Comparison of ENCODE assay signal across 37 cellular contexts in the genomic region with DNA sequence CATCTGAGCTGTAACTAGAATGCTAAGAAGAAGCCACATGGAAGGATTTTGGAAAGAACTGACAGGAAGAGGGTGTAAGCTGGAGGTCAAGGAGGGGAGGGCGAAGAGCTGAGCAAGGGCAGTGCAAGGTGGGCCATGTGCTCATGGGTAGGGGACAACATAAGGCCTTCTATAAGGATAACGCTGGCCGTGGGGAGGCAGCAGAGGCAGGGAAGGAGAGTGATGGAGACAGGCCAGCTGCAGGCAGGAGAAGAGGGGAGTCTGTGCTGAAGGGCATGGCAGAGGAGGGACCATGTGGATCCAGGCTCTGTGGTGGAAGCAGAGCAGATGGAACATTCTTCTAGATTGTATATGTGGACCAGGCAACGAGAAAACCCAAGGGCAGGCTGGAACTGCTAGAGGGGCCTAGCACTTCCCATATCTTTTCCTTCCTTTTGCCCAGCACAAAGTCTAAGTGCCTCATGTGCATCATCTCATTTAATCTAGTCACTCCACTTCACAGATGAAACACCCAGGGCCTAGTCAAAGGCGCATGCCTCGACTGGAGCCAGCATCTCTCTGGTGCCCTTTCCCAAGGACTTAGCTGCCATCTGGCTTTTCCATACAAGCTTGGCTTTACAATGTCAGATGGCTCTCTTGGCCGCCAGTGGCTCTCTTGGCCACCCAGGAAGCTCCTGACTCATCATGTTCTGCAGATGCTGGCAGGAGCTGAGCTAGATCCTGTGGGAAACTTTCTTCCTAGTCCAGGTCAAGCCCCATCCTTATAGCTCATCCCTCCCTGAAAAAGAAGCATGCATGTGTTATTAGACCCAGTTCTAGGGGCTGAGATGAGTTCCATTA. TPM values are rescaled to one million over a fixed set of nuclear protein-coding genes. Genes with fewer than 3 reads are reported as not detected.
DNase-seq lines count a peak whose midpoint lies in the region; ATAC-seq and TF ChIP-seq lines count a peak whose summit lies in the region.
"Had no signal": no experiment of that assay in that cellular context is flagged by ENCODE, and none has a peak within 500 bp of the region (broad histone marks: within the 10 kb centered on the region; RNA-seq: fewer than 3 reads in every experiment).

No MANE protein-coding gene starts in this region.

- intact Hi-C loops in natural killer cell (cut with micrococcal nuclease) = no loop called here

- H3K27me3 Mint-ChIP-seq in T-helper 17 cell = peaks cover 20% of the 10 kb centered on the region
- H3K27me3 Mint-ChIP-seq in natural killer cell (ENCODE audit: low read depth in 2 of 2) = peaks cover 0 to 10% of the 10 kb centered on the region in 2 donors
- H3K27me3 Mint-ChIP-seq: stimulated activated naive CD8-positive, alpha-beta T cell treated with anti-CD3 and anti-CD28 coated beads, Interleukin-15, amount 100 ng/mL, for 72 hours had no signal

- H3K36me3 Mint-ChIP-seq in T-helper 17 cell (ENCODE audit: low read depth) (no peaks in the 10 kb centered on the region), natural killer cell (no peaks in the 10 kb centered on the region)
- H3K36me3 Mint-ChIP-seq: activated naive CD8-positive, alpha-beta T cell treated with anti-CD3 and anti-CD28 coated beads for 36 hours; CD8-positive, alpha-beta memory T cell had no signal

- ATAC-seq in T-helper 17 cell = no peak
- no peak for ATAC-seq in natural killer cell
- ATAC-seq in GM21390 (IDR thresholded peaks at IDR 0.05; ENCODE audit: unreplicated experiment) = no peak
- ATAC-seq in GM21619 (IDR thresholded peaks at IDR 0.05; ENCODE audit: unreplicated experiment) = no peak
- ATAC-seq: activated T-cell treated with anti-CD3 and anti-CD28 coated beads, Interleukin-2, amount 50 U/mL, for 4 hours; effector memory CD8-positive, alpha-beta T cell; heart left ventricle; left ventricle myocardium superior; right lobe of liver; Right ventricle myocardium inferior; stimulated activated naive CD8-positive, alpha-beta T cell treated with anti-CD3 and anti-CD28 coated beads, Interleukin-15, amount 100 ng/mL, for 72 hours had no signal

- H3K9me3 Mint-ChIP-seq in natural killer cell = no peaks in the 10 kb centered on the region
- H3K9me3 Mint-ChIP-seq: activated naive CD8-positive, alpha-beta T cell treated with anti-CD3 and anti-CD28 coated beads for 36 hours; activated T-cell treated with anti-CD3 and anti-CD28 coated beads, Interleukin-2, amount 50 U/mL, for 4 hours; CD8-positive, alpha-beta memory T cell; effector memory CD8-positive, alpha-beta T cell; stimulated activated naive CD8-positive, alpha-beta T cell treated with anti-CD3 and anti-CD28 coated beads, Interleukin-15, amount 100 ng/mL, for 72 hours had no signal

- in situ Hi-C loops in G401 (cut with HindIII; ENCODE audit: low sequenced_read_pairs) = no loop called here

- H3K27ac Mint-ChIP-seq in T-helper 17 cell = peak overlapping the region; percentile 1
- no peak overlapping the region for H3K27ac Mint-ChIP-seq in natural killer cell
- H3K27ac Mint-ChIP-seq: activated naive CD8-positive, alpha-beta T cell treated with anti-CD3 and anti-CD28 coated beads for 36 hours; effector memory CD8-positive, alpha-beta T cell; progenitor cell of endocrine pancreas had no signal

- DNase-seq in AG08395 (ENCODE audit: low spot score) (peak; percentile 15), G401 (ENCODE audit: low spot score) (peak; percentile 45), T-helper 17 cell (no peak), mesenteric fat pad (ENCODE audit: low spot score) (peak; percentile 74), natural killer cell (no peak), NCI-H748 treated with DMSO at 0.1 percent for 48 hours (lab: John Stamatoyannopoulos, UW) (no peak)
- DNase-seq: activated CD4-positive, alpha-beta T cell treated with anti-CD3 and anti-CD28 coated beads for 48 hours; activated gamma-delta T cell; activated naive CD8-positive, alpha-beta T cell treated with anti-CD3 and anti-CD28 coated beads for 36 hours; activated T-cell treated with anti-CD3 and anti-CD28 coated beads, Interleukin-2, amount 50 U/mL, for 4 hours; anterior cingulate cortex; CD8-positive, alpha-beta memory T cell; colonic mucosa; effector memory CD8-positive, alpha-beta T cell; erythroblast; heart left ventricle; left ventricle myocardium superior; mesendoderm; NCI-H1105 treated with DMSO at 0.1 percent for 48 hours; NCI-H1930; NCI-H524 treated with DMSO at 0.1 percent for 48 hours; OCI-M1; right lobe of liver; spleen; stimulated activated naive CD8-positive, alpha-beta T cell treated with anti-CD3 and anti-CD28 coated beads, Interleukin-15, amount 100 ng/mL, for 72 hours; uterus had no signal

- no peak overlapping the region for H3K4me3 Mint-ChIP-seq in T-helper 17 cell
- H3K4me3 Mint-ChIP-seq in natural killer cell = no peak overlapping the region
- H3K4me3 Mint-ChIP-seq: activated naive CD8-positive, alpha-beta T cell treated with anti-CD3 and anti-CD28 coated beads for 36 hours; activated T-cell treated with anti-CD3 and anti-CD28 coated beads, Interleukin-2, amount 50 U/mL, for 4 hours; CD8-positive, alpha-beta memory T cell; effector memory CD8-positive, alpha-beta T cell; stimulated activated naive CD8-positive, alpha-beta T cell treated with anti-CD3 and anti-CD28 coated beads, Interleukin-15, amount 100 ng/mL, for 72 hours had no signal

- no peaks in the 10 kb centered on the region for H3K9me3 ChIP-seq in T-helper 17 cell (ENCODE audit: control insufficient read depth, low read length, poor library complexity, severe bottlenecking)
- H3K9me3 ChIP-seq: colonic mucosa, heart left ventricle, right lobe of liver, spleen, thoracic aorta, uterus had no signal

- no peaks in the 10 kb centered on the region for H3K4me1 Mint-ChIP-seq in T-helper 17 cell
- no peaks in the 10 kb centered on the region for H3K4me1 Mint-ChIP-seq in natural killer cell
- H3K4me1 Mint-ChIP-seq: activated naive CD8-positive, alpha-beta T cell treated with anti-CD3 and anti-CD28 coated beads for 36 hours; CD8-positive, alpha-beta memory T cell; stimulated activated naive CD8-positive, alpha-beta T cell treated with anti-CD3 and anti-CD28 coated beads, Interleukin-15, amount 100 ng/mL, for 72 hours had no signal

- TF ChIP-seq CTCF in natural killer cell (IDR thresholded peaks at IDR 0.05) = no peak

RNA-seq across cellular contexts. Expression of a gene that starts 6.6 kb away (rescaled TPM):
- not detected in 2 replicates for total RNA-seq in G401 (2014; rRNA removed; shearing (Covaris generic))
- total RNA-seq in T-helper 17 cell (not detected), mesenteric fat pad (not detected), natural killer cell (not detected)
- total RNA-seq: activated CD8-positive, alpha-beta memory T cell treated with anti-CD3 and anti-CD28 coated beads for 36 hours; activated naive CD8-positive, alpha-beta T cell treated with anti-CD3 and anti-CD28 coated beads for 36 hours; activated T-cell treated with anti-CD3 and anti-CD28 coated beads, Interleukin-2, amount 50 U/mL, for 4 hours; bronchial epithelial cell; CD8-positive, alpha-beta memory T cell; colonic mucosa; fibroblast of villous mesenchyme; heart left ventricle; HT-29; left ventricle myocardium superior; myocyte; progenitor cell of endocrine pancreas; right lobe of liver; Right ventricle myocardium inferior; spleen; T-helper 2 cell treated with Interferon-gamma antibody and Interleukin-4, amounts not matched to agents 100 ng/mL and 5 ng/mL, for 36 hours; thoracic aorta had no signal

Comparison
In these comparisons a context has a peak if more than half of its experiments do, and no peak if none do; other contexts are left out.
1. DNase-seq: peak in AG08395 (single experiment), G401 (single experiment) and mesenteric fat pad (single experiment); none in T-helper 17 cell (0 of 3), natural killer cell (single experiment) and NCI-H748 treated with DMSO at 0.1 percent for 48 hours (single experiment).